19 cellular contexts compared by ENCODE assay signal in the genomic region with DNA sequence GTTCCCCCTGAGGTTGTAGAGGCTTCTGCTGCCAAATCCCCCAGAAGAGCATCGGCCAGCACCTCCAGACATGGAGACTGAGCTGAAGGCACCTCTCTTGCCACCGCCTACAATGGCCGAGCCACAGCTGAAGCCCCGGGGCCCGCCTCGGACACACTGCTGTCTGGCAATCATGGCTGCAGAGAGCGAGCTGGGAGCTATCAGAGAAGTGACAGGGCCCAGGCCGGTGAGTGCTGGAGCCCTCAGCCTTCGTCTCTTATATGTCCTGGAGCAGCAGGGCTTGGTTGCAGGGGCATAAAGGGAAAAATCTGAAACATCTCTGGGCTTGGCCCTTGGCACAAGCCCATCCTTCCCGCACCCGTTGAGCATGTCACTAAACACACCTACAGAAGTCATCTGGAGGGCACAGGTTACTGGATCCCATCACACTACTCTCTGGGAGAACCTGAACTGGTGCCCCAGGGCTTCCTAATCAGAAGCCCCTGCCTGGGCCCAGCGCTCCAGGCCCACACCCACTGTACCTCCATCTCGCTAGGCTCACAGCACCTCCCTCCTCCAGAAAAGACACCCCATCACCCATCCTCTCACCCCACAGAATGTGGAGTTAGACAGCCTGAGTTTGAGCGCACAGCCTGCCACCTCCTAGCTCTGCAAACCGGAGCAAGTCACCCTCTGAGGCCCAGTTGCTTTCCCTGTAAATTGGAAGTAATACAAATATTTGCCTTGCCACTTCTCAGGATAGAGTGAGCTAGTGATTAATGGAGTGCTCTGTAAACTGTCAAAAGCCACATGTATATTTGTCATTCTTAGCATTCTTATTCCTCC. TPM values are rescaled to one million over a fixed set of nuclear protein-coding genes. Genes with fewer than 3 reads are reported as not detected.
DNase-seq lines count a peak whose midpoint lies in the region; ATAC-seq and TF ChIP-seq lines count a peak whose summit lies in the region.
"Had no signal": no experiment of that assay in that cellular context is flagged by ENCODE, and none has a peak within 500 bp of the region (broad histone marks: within the 10 kb centered on the region; RNA-seq: fewer than 3 reads in every experiment).

A gene (minus strand): TSS at position 232 of the 825 bp plus-strand sequence. CDS start 58 bp downstream, at position 174.

- H3K4me1 ChIP-seq in breast epithelium: no peaks in the 10 kb centered on the region
- peaks cover 12 to 16% of the 10 kb centered on the region in 2 donors for H3K4me1 ChIP-seq in left lung
- H3K4me1 ChIP-seq: HAP-1, tibial nerve had no signal

- intact Hi-C loops in breast epithelium (cut with DNase I; ENCODE audit: low total_unique reads) (no loop called here), left lung (cut with DNase I) (no loop called here)

- in situ Hi-C loops in T47D (cut with HindIII; ENCODE audit: low pct_unique_long_range_greater_than_20kb, low sequenced_read_pairs): no loop called here

- DNase-seq in T47D (ENCODE audit: low read depth in 1 of 2, low spot score in 1 of 2) (peak; percentile 62 to 92), breast epithelium (ENCODE audit: low spot score in 2 of 2) (no peak), NCI-H748 (lab: John Stamatoyannopoulos, UW; ENCODE audit: unreplicated experiment) (peak; percentile 70), left lung (no peak), inferior parietal cortex (ENCODE audit: extremely low spot score) (no peak), iPS-NIHi11 (ENCODE audit: low spot score) (no peak)
- no peak for DNase-seq in activated CD4-positive, alpha-beta T cell treated with anti-CD3 and anti-CD28 coated beads, Interleukin-2, amount 50 U/mL, for 48 hours
- DNase-seq: activated CD4-positive, alpha-beta T cell treated with anti-CD3 and anti-CD28 coated beads, Interleukin-2, amount 50 U/mL, for 1 hour; activated T-cell treated with anti-CD3 and anti-CD28 coated beads, Interleukin-2, amount 50 U/mL, for 24 hours; GF-D8; immature natural killer cell; MV-4-11; nucleus accumbens had no signal

- H3K27me3 ChIP-seq in breast epithelium: peaks cover 0 to 4% of the 10 kb centered on the region in 2 donors
- H3K27me3 ChIP-seq in left lung: peaks cover 6 to 84% of the 10 kb centered on the region in 2 donors
- H3K27me3 ChIP-seq: tibial nerve had no signal

- no peak for TF ChIP-seq CTCF in breast epithelium (IDR thresholded peaks at IDR 0.05)
- no peak for TF ChIP-seq CTCF in left lung (IDR thresholded peaks at IDR 0.05)

- peak; percentile 97 for ATAC-seq in left lung
- ATAC-seq in GM18502 (IDR thresholded peaks at IDR 0.05; ENCODE audit: poor library complexity, unreplicated experiment): no peak
- ATAC-seq: SK-N-SH treated with all-trans-retinoic acid at 6 μM for 48 hours had no signal

- H3K4me3 ChIP-seq in breast epithelium (no peak within 1 kb of the TSS), left lung (no peak within 1 kb of the TSS)
- H3K4me3 ChIP-seq: HAP-1, tibial nerve had no signal

- TF ChIP-seq POLR2A in breast epithelium (IDR thresholded peaks at IDR 0.05): no peak

- H3K27ac ChIP-seq in breast epithelium (no peak within 1 kb of the TSS), left lung (no peak within 1 kb of the TSS)
- H3K27ac ChIP-seq: tibial nerve had no signal

- H3K9me3 ChIP-seq in breast epithelium: no peaks in the 10 kb centered on the region
- H3K9me3 ChIP-seq in left lung: no peaks in the 10 kb centered on the region
- H3K9me3 ChIP-seq: HAP-1, tibial nerve had no signal

- H3K36me3 ChIP-seq in breast epithelium (no peaks in the 10 kb centered on the region), left lung (no peaks in the 10 kb centered on the region)
- H3K36me3 ChIP-seq: HAP-1, tibial nerve had no signal

RNA-seq across cellular contexts. Expression of the gene that starts here (rescaled TPM):
- under 1 TPM in 1 of 3 donors, not detected in 2; 0.33 TPM for total RNA-seq in breast epithelium
- total RNA-seq in left lung: 1 to 10 TPM in 1 of 2 donors, under 1 TPM in 1; 0.47 to 9.4 TPM
- total RNA-seq: cerebellum, mononuclear cell, tibial nerve had no signal

Comparison
In these comparisons a context has a peak if more than half of its experiments do, and no peak if none do; other contexts are left out.
1. DNase-seq: peak in T47D (2 of 2) and NCI-H748 (single experiment); none in breast epithelium (0 of 2), left lung (0 of 2), inferior parietal cortex (single experiment), iPS-NIHi11 (single experiment) and activated CD4-positive, alpha-beta T cell treated with anti-CD3 and anti-CD28 coated beads, Interleukin-2, amount 50 U/mL, for 48 hours (0 of 2).